ENCODE assay signal across 16 cellular contexts in the genomic region with DNA sequence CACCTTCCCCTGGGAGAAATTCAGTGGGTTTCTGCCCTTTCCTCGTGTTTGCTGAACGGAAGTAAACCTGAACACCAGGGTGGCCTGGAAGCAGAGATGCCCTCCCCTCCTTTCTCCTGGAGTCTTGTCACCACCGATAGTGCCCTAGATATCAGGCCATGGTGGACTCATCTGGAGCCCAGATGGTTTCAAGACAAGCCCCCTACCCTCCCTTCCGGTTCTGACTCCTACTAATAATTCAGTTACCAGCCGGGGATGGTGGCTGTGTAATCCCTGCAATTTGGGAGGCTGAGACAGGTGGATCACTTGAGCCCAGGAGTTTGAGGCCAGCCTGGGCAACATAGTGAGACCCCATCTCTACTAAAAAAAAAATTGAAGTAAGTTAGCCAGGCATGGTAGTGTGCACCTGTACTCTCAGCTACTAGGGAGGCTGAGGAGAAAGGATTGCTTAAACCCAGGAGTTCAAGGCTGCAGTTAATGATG. TPM values are rescaled to one million over a fixed set of nuclear protein-coding genes. Genes with fewer than 3 reads are reported as not detected.
DNase-seq lines count a peak whose midpoint lies in the region; ATAC-seq, FAIRE-seq and TF ChIP-seq lines count a peak whose summit lies in the region.
"Had no signal": no experiment of that assay in that cellular context is flagged by ENCODE, and none has a peak within 500 bp of the region (broad histone marks: within the 10 kb centered on the region; RNA-seq: fewer than 3 reads in every experiment).

No MANE protein-coding gene starts in this region.

- H3K36me3 Mint-ChIP-seq in activated T-helper 17 cell treated with anti-CD3 and anti-CD28 coated beads, Interleukin-2, amount 50 U/mL, for 72 hours (ENCODE audit: low read depth) = no peaks in the 10 kb centered on the region
- H3K36me3 Mint-ChIP-seq in nephron (ENCODE audit: low read depth) (no peaks in the 10 kb centered on the region), H9 (ENCODE audit: insufficient read depth in 1 of 3, low read depth in 3 of 3) (no peaks in the 10 kb centered on the region; a peak in 1 of 7 replicates)
- H3K36me3 Mint-ChIP-seq: CD8-positive, alpha-beta memory T cell had no signal

- no peak overlapping the region for H3K56ac ChIP-seq in H9 (ENCODE audit: insufficient read length, low read depth, low read length)

- no peak overlapping the region for H3K23ac ChIP-seq in H9 (ENCODE audit: insufficient read length, low read depth, low read length)

- no TSS peak for BruUV-seq in HepG2 (replicated peaks; lab: Mats Ljungman, UMichigan)

- H2AFZ ChIP-seq in HepG2 (ENCODE audit: low read length) = no peak overlapping the region
- H2AFZ ChIP-seq in H9 (ENCODE audit: low read length) = no peak overlapping the region
- H2AFZ ChIP-seq: GM23248 had no signal

- H3K79me1 ChIP-seq in H9 (ENCODE audit: insufficient read depth, low read depth, low read length, poor library complexity, severe bottlenecking) = no peaks in the 10 kb centered on the region

- peaks cover 30% of the 10 kb centered on the region for H3K27me3 Mint-ChIP-seq in activated T-helper 17 cell treated with anti-CD3 and anti-CD28 coated beads, Interleukin-2, amount 50 U/mL, for 72 hours
- H3K27me3 Mint-ChIP-seq in nephron (ENCODE audit: low read depth) = peaks cover 40% of the 10 kb centered on the region
- peaks cover 53% of the 10 kb centered on the region for H3K27me3 Mint-ChIP-seq in H9 (ENCODE audit: low read depth)

- H4K91ac ChIP-seq in H9 (ENCODE audit: insufficient read length, low read depth, low read length) = no peak overlapping the region

- DNase-seq in HepG2 (ENCODE audit: low spot score) = no peak
- no peak for DNase-seq in right lobe of liver
- DNase-seq in glomerular visceral epithelial cell (ENCODE audit: extremely low spot score) = no peak
- DNase-seq in adrenal gland = no peak
- no peak for DNase-seq in EL
- no peak for DNase-seq in H9
- DNase-seq: DND-41, GF-D8, GM23248, NCI-H1930, NCI-H2171, NCI-H446 treated with DMSO at 0.1 percent for 48 hours, NCI-H774 had no signal

- no peaks in the 10 kb centered on the region for H3K36me3 ChIP-seq in HepG2 (replicated peaks in 1 of 2; ENCODE audit: control insufficient read depth in 1 of 2, insufficient read depth in 2 of 2, low read length in 2 of 2)
- H3K36me3 ChIP-seq in right lobe of liver = no peaks in the 10 kb centered on the region
- H3K36me3 ChIP-seq in adrenal gland (replicated peaks in 1 of 2) = no peaks in the 10 kb centered on the region

- H3K9me3 ChIP-seq in HepG2 (ENCODE audit: low read length) (no peaks in the 10 kb centered on the region), right lobe of liver (no peaks in the 10 kb centered on the region), adrenal gland (replicated peaks in 1 of 3) (no peaks in the 10 kb centered on the region), H9 (ENCODE audit: control insufficient read depth, low read depth, low read length) (no peaks in the 10 kb centered on the region)

- no peaks in the 10 kb centered on the region for H3K4me1 Mint-ChIP-seq in activated T-helper 17 cell treated with anti-CD3 and anti-CD28 coated beads, Interleukin-2, amount 50 U/mL, for 72 hours
- peaks cover 5% of the 10 kb centered on the region for H3K4me1 Mint-ChIP-seq in nephron
- peaks cover 12% of the 10 kb centered on the region in 2 experiments for H3K4me1 Mint-ChIP-seq in H9

- H3K4me3 Mint-ChIP-seq in activated T-helper 17 cell treated with anti-CD3 and anti-CD28 coated beads, Interleukin-2, amount 50 U/mL, for 72 hours = peak overlapping the region; percentile 6
- peak overlapping the region; percentile 47 to 76 (median 75) for H3K4me3 Mint-ChIP-seq in nephron
- no peak overlapping the region for H3K4me3 Mint-ChIP-seq in H9
- H3K4me3 Mint-ChIP-seq: CD8-positive, alpha-beta memory T cell had no signal

- no peak overlapping the region for H2BK12ac ChIP-seq in H9 (ENCODE audit: insufficient read length, low read depth, low read length)

- H3K27me3 ChIP-seq in HepG2 (ENCODE audit: control insufficient read depth in 1 of 2, insufficient read depth in 2 of 2, low read length in 2 of 2) (peaks cover 38 to 86% of the 10 kb centered on the region in 2 experiments), right lobe of liver (no peaks in the 10 kb centered on the region), adrenal gland (no peaks in the 10 kb centered on the region), H9 (ENCODE audit: insufficient read depth, low read length) (peaks cover 13% of the 10 kb centered on the region; the same call in 1 of the 2 replicates)

- no peak for TF ChIP-seq RAD21 in HepG2 (CRISPR knock-in tag; IDR thresholded peaks at IDR 0.05)

- in situ Hi-C loops in HepG2 (cut with HindIII; ENCODE audit: extremely low pct_ligation_motif_present, low pct_unique_long_range_greater_than_20kb) = no loop called here

- FAIRE-seq in HepG2 (lab: Jason Lieb, UNC) = no peak

- peaks cover 5% of the 10 kb centered on the region for H3K23me2 ChIP-seq in H9 (ENCODE audit: insufficient read length, low read depth, low read length, poor library complexity, severe bottlenecking)

- TF ChIP-seq POLR2A in HepG2 (IDR thresholded peaks at IDR 0.05; ENCODE audit: insufficient read depth in 1 of 2, low read depth in 2 of 2, low read length in 2 of 2) (no peak), right lobe of liver (IDR thresholded peaks at IDR 0.05) (no peak), adrenal gland (IDR thresholded peaks at IDR 0.05) (no peak)

- H3K27ac Mint-ChIP-seq in activated T-helper 17 cell treated with anti-CD3 and anti-CD28 coated beads, Interleukin-2, amount 50 U/mL, for 72 hours = no peak overlapping the region
- H3K27ac Mint-ChIP-seq in nephron (no peak overlapping the region), H9 (no peak overlapping the region)
- H3K27ac Mint-ChIP-seq: CD8-positive, alpha-beta memory T cell had no signal

- no peaks in the 10 kb centered on the region for H3K9me3 Mint-ChIP-seq in activated T-helper 17 cell treated with anti-CD3 and anti-CD28 coated beads, Interleukin-2, amount 50 U/mL, for 72 hours
- no peaks in the 10 kb centered on the region for H3K9me3 Mint-ChIP-seq in nephron
- no peaks in the 10 kb centered on the region for H3K9me3 Mint-ChIP-seq in H9

- no peak overlapping the region for H4K8ac ChIP-seq in H9 (replicated peaks; ENCODE audit: insufficient read length, low read depth, low read length)

- CTCF ChIA-PET in HepG2 (lab: Yijun Ruan, JAX; ENCODE audit: low intra/inter-chr PET ratio, low total read pairs) = no interaction called here

- POLR2A ChIA-PET in HepG2 (lab: Yijun Ruan, JAX) = no interaction called here

- H4K5ac ChIP-seq in H9 (ENCODE audit: insufficient read length, low read depth, low read length) = no peak overlapping the region

- H3K27ac ChIP-seq in HepG2 (ENCODE audit: extremely low read length, insufficient read depth, low read length) (no peak overlapping the region), right lobe of liver (no peak overlapping the region), adrenal gland (no peak overlapping the region), H9 (ENCODE audit: insufficient read length, low read depth, low read length) (no peak overlapping the region)
- H3K27ac ChIP-seq: GM23248 had no signal

- H3K79me2 ChIP-seq in HepG2 (ENCODE audit: insufficient read depth, low read length) (no peaks in the 10 kb centered on the region), H9 (ENCODE audit: insufficient read depth, low read length) (no peaks in the 10 kb centered on the region)

- H3K4ac ChIP-seq in H9 (ENCODE audit: low read depth, low read length) = no peak overlapping the region

- H4K20me1 ChIP-seq in HepG2 (ENCODE audit: insufficient read depth, low read length) = no peaks in the 10 kb centered on the region
- no peaks in the 10 kb centered on the region for H4K20me1 ChIP-seq in H9 (ENCODE audit: control insufficient read depth, insufficient read depth, insufficient read length)

- intact Hi-C loops in HepG2 (cut with micrococcal nuclease; ENCODE audit: unreplicated experiment) = no loop called here
- intact Hi-C loops in right lobe of liver (cut with DNase I) = no loop called here
- intact Hi-C loops in adrenal gland (cut with DNase I) = no loop called here

- WGBS in HepG2 (ENCODE audit: low lambda C conversion rate) = 8% methylated on average over 4 of the region's 5 CpGs
- 57% methylated on average over 4 of the region's 5 CpGs for WGBS in right lobe of liver (ENCODE audit: insufficient coverage, low coverage, low lambda C conversion rate, missing lambda C conversion rate)
- WGBS in adrenal gland, 4 donors = 88 to 100% (median 92%) methylated on average over 4 to 5 of the region's 5 CpGs
- WGBS in H9 (ENCODE audit: extremely low coverage, insufficient read length, low lambda C conversion rate) = no CpG with 5 or more reads among the region's 5 CpGs

- no peak overlapping the region for H2AK5ac ChIP-seq in H9 (ENCODE audit: insufficient read length, low read length)

- H3K4me1 ChIP-seq in HepG2 (ENCODE audit: insufficient read depth, low read length) (peaks cover 6% of the 10 kb centered on the region; the same call in 1 of the 2 replicates), right lobe of liver (no peaks in the 10 kb centered on the region), adrenal gland (replicated peaks in 1 of 2) (peaks cover 6% of the 10 kb centered on the region in 2 donors), H9 (ENCODE audit: insufficient read depth, low read length) (peaks cover 3% of the 10 kb centered on the region; the same call in 1 of the 2 replicates)

- H3K18ac ChIP-seq in H9 (ENCODE audit: insufficient read length, low read depth, low read length) = no peak overlapping the region

- H2BK20ac ChIP-seq in H9 (ENCODE audit: low read depth, low read length, poor library complexity, severe bottlenecking) = no peak overlapping the region

- H3K4me2 ChIP-seq in HepG2 (ENCODE audit: low read depth, low read length) (no peak overlapping the region), H9 (ENCODE audit: insufficient read depth, insufficient read length, low read length) (no peak overlapping the region)

- H3T11ph ChIP-seq in H9 (ENCODE audit: low read length) = no peak overlapping the region

- no peak for TF ChIP-seq EP300 in HepG2 (IDR thresholded peaks at IDR 0.05; ENCODE audit: low read depth in 2 of 2, low read length in 2 of 2)
- no peak for TF ChIP-seq EP300 in HepG2 (CRISPR knock-in tag; IDR thresholded peaks at IDR 0.05; ENCODE audit: borderline replicate concordance)

- H3K9ac ChIP-seq in HepG2 (ENCODE audit: insufficient read depth, low read depth, low read length) (no peak overlapping the region), H9 (ENCODE audit: extremely low read depth, insufficient read length, low read length) (no peak overlapping the region)

- H3K4me3 ChIP-seq in HepG2 (replicated peaks in 1 of 3; ENCODE audit: insufficient read depth in 1 of 3, low read depth in 2 of 3, low read length in 3 of 3) (no peak overlapping the region), right lobe of liver (no peak overlapping the region), adrenal gland (no peak overlapping the region)

- no peak overlapping the region for H2BK5ac ChIP-seq in H9 (ENCODE audit: insufficient read length, low read length)

- H3K14ac ChIP-seq in H9 (ENCODE audit: insufficient read depth, low read length) = no peak overlapping the region

- TF ChIP-seq CTCF in HepG2 (CRISPR knock-in tag; IDR thresholded peaks at IDR 0.05) (no peak), right lobe of liver (IDR thresholded peaks at IDR 0.05) (no peak), nephron (IDR thresholded peaks at IDR 0.05; ENCODE audit: unreplicated experiment in 3 of 3) (no peak), adrenal gland (IDR thresholded peaks at IDR 0.05) (no peak), H9 (conservative IDR thresholded peaks at IDR 0.05) (no peak)

- H2BK120ac ChIP-seq in H9 (ENCODE audit: low read depth, low read length, poor library complexity, severe bottlenecking) = no peak overlapping the region

- ATAC-seq in HepG2 (no peak), right lobe of liver (no peak)
- ATAC-seq in activated T-helper 17 cell treated with anti-CD3 and anti-CD28 coated beads, Interleukin-2, amount 50 U/mL, for 72 hours (replicated peaks) = no peak

- no peak overlapping the region for H2BK15ac ChIP-seq in H9 (ENCODE audit: low read depth, low read length)

RNA-seq across cellular contexts. Expression of gene ZNF469, which starts 2.4 kb away (rescaled TPM):
- total RNA-seq in HepG2 (2016; rRNA removed; fragmentation: Illumina TruSeq; extraction: Trizol) = not detected in 2 replicates
- total RNA-seq in HepG2 (2016; cell fraction: cytosol; rRNA removed; fragmentation: Illumina TruSeq; extraction: Trizol; ENCODE audit: low read depth) = not detected in 2 replicates
- total RNA-seq in HepG2 (2016; cell fraction: insoluble cytoplasmic fraction; rRNA removed; fragmentation: Illumina TruSeq; extraction: Trizol) = not detected in 2 replicates
- total RNA-seq in HepG2 (2016; cell fraction: membrane; rRNA removed; fragmentation: Illumina TruSeq; extraction: Trizol) = not detected in 2 replicates
- total RNA-seq in HepG2 (2016; cell fraction: nucleus; rRNA removed; fragmentation: Illumina TruSeq; extraction: Trizol) = not detected in 2 replicates
- not detected in 2 replicates for polyA plus RNA-seq in HepG2 (2011; rRNA removed)
- polyA plus RNA-seq in HepG2 (2011; cell fraction: cytosol; rRNA removed) = not detected in 2 replicates
- polyA plus RNA-seq in HepG2 (2011; cell fraction: nucleus; rRNA removed) = 0.02 TPM in 1 of 2 replicates, not detected in the other
- not detected in 2 replicates for polyA plus RNA-seq in HepG2 (2012)
- not detected in 2 replicates for polyA plus RNA-seq in HepG2 (2016; cell fraction: cytosol; fragmentation: Illumina TruSeq; extraction: Trizol; ENCODE audit: low read depth)
- not detected in 2 replicates for polyA plus RNA-seq in HepG2 (2016; cell fraction: insoluble cytoplasmic fraction; fragmentation: Illumina TruSeq; extraction: Trizol; ENCODE audit: low read depth)
- not detected in 2 replicates for polyA plus RNA-seq in HepG2 (2016; cell fraction: membrane; fragmentation: Illumina TruSeq; extraction: Trizol; ENCODE audit: low read depth)
- polyA plus RNA-seq in HepG2 (2016; cell fraction: nucleus; fragmentation: Illumina TruSeq; extraction: Trizol; ENCODE audit: insufficient read depth, low read depth) = not detected in 2 replicates
- not detected in 2 replicates for polyA minus RNA-seq in HepG2 (2011; rRNA and poly(A)+ RNA removed; ENCODE audit: low replicate concordance)
- not detected in 2 replicates for polyA minus RNA-seq in HepG2 (2011; cell fraction: cytosol; rRNA and poly(A)+ RNA removed)
- polyA minus RNA-seq in HepG2 (2011; cell fraction: nucleus; rRNA and poly(A)+ RNA removed) = not detected in 2 replicates
- total RNA-seq in right lobe of liver = 1 to 10 TPM in 2 of 6 experiments, under 1 TPM in 4; 0.22 to 1.3 (median 0.37) TPM
- total RNA-seq in activated T-helper 17 cell treated with anti-CD3 and anti-CD28 coated beads, Interleukin-2, amount 50 U/mL, for 72 hours = under 1 TPM; 0.26 to 0.30 TPM
- total RNA-seq in adrenal gland = 1 to 10 TPM; 1.3 to 5.7 (median 2.0) TPM
- 1 to 10 TPM in 1 of 3 donors, under 1 TPM in 2; 0.18 to 2.7 (median 0.88) TPM for polyA plus RNA-seq in adrenal gland
- 4.4 TPM in 2 replicates for total RNA-seq in H9 (2021)

Comparison
In these comparisons a context has a peak if more than half of its experiments do, and no peak if none do; other contexts are left out.
1. H3K4me3 Mint-ChIP-seq: peak in activated T-helper 17 cell treated with anti-CD3 and anti-CD28 coated beads, Interleukin-2, amount 50 U/mL, for 72 hours (single experiment) and nephron (3 of 3); none in H9 (0 of 2).